In the genomic region with DNA sequence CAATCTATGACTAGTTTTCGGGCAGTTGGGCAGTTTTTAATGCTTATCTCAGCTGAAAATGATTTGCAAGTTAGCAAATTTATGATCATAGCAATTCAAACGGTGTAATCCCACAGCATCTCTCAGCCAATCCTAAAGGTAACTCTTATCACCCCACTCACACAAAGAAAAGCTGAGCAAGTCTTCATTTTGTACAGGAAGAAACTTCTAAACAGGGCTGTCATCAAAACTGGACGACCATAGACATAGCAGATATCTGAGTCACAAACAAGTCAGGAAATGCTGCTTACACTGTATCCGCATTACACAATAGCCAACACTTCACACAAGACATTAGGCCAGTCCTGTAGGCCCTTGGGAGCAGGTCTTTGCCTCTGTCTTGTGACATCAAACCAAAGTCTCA, we compare ENCODE assay signal across 10 cellular contexts. TPM values are rescaled to one million over a fixed set of nuclear protein-coding genes. Genes with fewer than 3 reads are reported as not detected.
A peak's percentile ranks its signal among the peaks of the same experiment; 100 is the strongest.
DNase-seq lines count a peak whose midpoint lies in the region; ATAC-seq, FAIRE-seq and TF ChIP-seq lines count a peak whose summit lies in the region.
"Had no signal": no experiment of that assay in that cellular context is flagged by ENCODE, and none has a peak within 500 bp of the region (broad histone marks: within the 10 kb centered on the region; RNA-seq: fewer than 3 reads in every experiment).

No MANE protein-coding gene starts in this region.

- H3K27ac ChIP-seq in A549 = peak overlapping the region; percentile 92 to 94; a peak in 5 of 6 replicates
- H3K27ac ChIP-seq: C4-2B had no signal

- H3K4me1 ChIP-seq in A549 = peaks cover 35% of the 10 kb centered on the region

- no peak for TF ChIP-seq RAD21 in A549 (conservative IDR thresholded peaks at IDR 0.05 in 1 of 2, IDR thresholded peaks at IDR 0.05 in 1 of 2)

- no peaks in the 10 kb centered on the region for H3K36me3 ChIP-seq in kidney epithelial cell (ENCODE audit: control insufficient read depth, insufficient read depth, low read length)

- DNase-seq in A549 (ENCODE audit: low read depth in 1 of 2, low spot score in 1 of 2) (peak in 1 of 2 experiments; percentile 79), HT1080 (ENCODE audit: low read depth) (peak; percentile 95), amniotic epithelial cell (ENCODE audit: low read depth) (peak; percentile 98), kidney epithelial cell (ENCODE audit: low read depth) (peak; percentile 92), putamen (ENCODE audit: low spot score) (no peak), midbrain (lab: John Stamatoyannopoulos, UW) (no peak), NCI-H187 (lab: John Stamatoyannopoulos, UW) (no peak)
- DNase-seq: activated B cell treated with CpG ODN at 0.5 μM for 24 hours had no signal

- H3K4me3 ChIP-seq in A549 (no peak overlapping the region), kidney epithelial cell (ENCODE audit: low read depth, low read length) (no peak overlapping the region)

- no peak for TF ChIP-seq EP300 in A549 (IDR thresholded peaks at IDR 0.05)

- TF ChIP-seq POLR2A in A549 (IDR thresholded peaks at IDR 0.05; ENCODE audit: low read length) = no peak

- no peaks in the 10 kb centered on the region for H3K9me3 ChIP-seq in A549

- POLR2A ChIA-PET in A549 (lab: Yijun Ruan, JAX) = interaction anchor here (0.9 to 1.3 kb wide), 3 partner anchors 10 to 741 kb away, joined by 3 to 5 read pairs (median 5); no protein-coding TSS in a partner anchor

- H3K27me3 ChIP-seq in kidney epithelial cell (ENCODE audit: control insufficient read depth, insufficient read depth, low read length) = no peaks in the 10 kb centered on the region

- peak overlapping the region; percentile 91 for H3K4me2 ChIP-seq in A549

- WGBS in A549 (ENCODE audit: missing lambda C conversion rate) = 29% methylated on average over 4 of the region's 4 CpGs

- TF ChIP-seq CTCF in A549 (IDR thresholded peaks at IDR 0.05) (no peak), kidney epithelial cell (IDR thresholded peaks at IDR 0.05; ENCODE audit: insufficient read depth, low read length, poor library complexity, severe bottlenecking) (no peak)

- ATAC-seq in A549 (no peak), GM21381 (IDR thresholded peaks at IDR 0.05; ENCODE audit: unreplicated experiment) (no peak)

- no peak for FAIRE-seq in A549 (lab: Jason Lieb, UNC)

- CTCF ChIA-PET in A549 (lab: Yijun Ruan, JAX) = interaction anchor here (0.6 to 11.3 kb wide), 27 partner anchors 10 to 1052 kb away, joined by 3 to 141 read pairs (median 5); no protein-coding TSS in a partner anchor

TF ChIP-seq in A549, 52 proteins besides CTCF, POLR2A, EP300 and RAD21:
- TF ChIP-seq RCOR1 (IDR thresholded peaks at IDR 0.05; ENCODE audit: low read depth, low read length) (no peak), RARB (CRISPR knock-in tag; IDR thresholded peaks at IDR 0.05) (no peak), JUN (IDR thresholded peaks at IDR 0.05) (no peak), MAFK (IDR thresholded peaks at IDR 0.05; ENCODE audit: partially characterized antibody) (peak; percentile 94), CEBPB (IDR thresholded peaks at IDR 0.05) (peak; percentile 62 to 93; a peak in 3 of 4 replicates), FOSL2 (IDR thresholded peaks at IDR 0.05) (0 out of 2 replicates have a peak, but pooled peaks have one; percentile 38), FOSL2 (CRISPR knock-in tag; IDR thresholded peaks at IDR 0.05) (peak; percentile 65), JUNB (IDR thresholded peaks at IDR 0.05) (peak; percentile 25; the same call in 1 of the 2 replicates), NFE2L2 (conservative IDR thresholded peaks at IDR 0.05; ENCODE audit: low read length) (no peak)
- TF ChIP-seq, protein P1, sequence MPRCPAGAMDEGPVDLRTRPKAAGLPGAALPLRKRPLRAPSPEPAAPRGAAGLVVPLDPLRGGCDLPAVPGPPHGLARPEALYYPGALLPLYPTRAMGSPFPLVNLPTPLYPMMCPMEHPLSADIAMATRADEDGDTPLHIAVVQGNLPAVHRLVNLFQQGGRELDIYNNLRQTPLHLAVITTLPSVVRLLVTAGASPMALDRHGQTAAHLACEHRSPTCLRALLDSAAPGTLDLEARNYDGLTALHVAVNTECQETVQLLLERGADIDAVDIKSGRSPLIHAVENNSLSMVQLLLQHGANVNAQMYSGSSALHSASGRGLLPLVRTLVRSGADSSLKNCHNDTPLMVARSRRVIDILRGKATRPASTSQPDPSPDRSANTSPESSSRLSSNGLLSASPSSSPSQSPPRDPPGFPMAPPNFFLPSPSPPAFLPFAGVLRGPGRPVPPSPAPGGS (IDR thresholded peaks at IDR 0.05) = no peak

RNA-seq across cellular contexts. Expression of a gene that starts 2.6 kb away (rescaled TPM):
- polyA plus RNA-seq in A549 (2011; rRNA removed) (20.0 and 22.5 TPM in 2 replicates), A549 (2017; fragmentation: RNase III; extraction: RNeasy Plus Mini Kit Qiagen cat#74134 plus additional on column Dnase treatment) (17.0 to 21.3 TPM (median 20.4 TPM) in 3 replicates)
- polyA plus RNA-seq in A549 (2012; cell fraction: cytosol; rRNA removed) = 12.5 and 19.7 TPM in 2 replicates
- polyA plus RNA-seq in A549 (2012; cell fraction: nucleus; rRNA removed) = 21.6 and 49.2 TPM in 2 replicates
- 37.4 and 38.2 TPM in 2 replicates for polyA minus RNA-seq in A549 (2011; rRNA and poly(A)+ RNA removed)
- total RNA-seq in HT1080 (2014; rRNA removed; shearing (Covaris generic)) = 44.6 and 72.0 TPM in 2 replicates
- 28.5 and 34.4 TPM in 2 replicates for polyA plus RNA-seq in HT1080 (2015; cell fraction: cytosol; rRNA removed)
- 64.0 and 65.8 TPM in 2 replicates for polyA plus RNA-seq in HT1080 (2015; cell fraction: nucleus; rRNA removed)
- 72.5 and 104 TPM in 2 replicates for total RNA-seq in kidney epithelial cell

RNA-seq across cellular contexts. Expression of a gene that starts 41.9 kb away (rescaled TPM):
- polyA plus RNA-seq in A549 (2011; rRNA removed) (111 and 153 TPM in 2 replicates), A549 (2017; fragmentation: RNase III; extraction: RNeasy Plus Mini Kit Qiagen cat#74134 plus additional on column Dnase treatment) (75.4 to 83.5 TPM (median 79.2 TPM) in 3 replicates)
- polyA plus RNA-seq in A549 (2012; cell fraction: cytosol; rRNA removed) = 49.5 and 52.7 TPM in 2 replicates
- 52.0 and 74.1 TPM in 2 replicates for polyA plus RNA-seq in A549 (2012; cell fraction: nucleus; rRNA removed)
- 46.7 and 61.5 TPM in 2 replicates for polyA minus RNA-seq in A549 (2011; rRNA and poly(A)+ RNA removed)
- total RNA-seq in HT1080 (2014; rRNA removed; shearing (Covaris generic)) = 180 and 185 TPM in 2 replicates
- 154 and 162 TPM in 2 replicates for polyA plus RNA-seq in HT1080 (2015; cell fraction: cytosol; rRNA removed)
- 174 and 178 TPM in 2 replicates for polyA plus RNA-seq in HT1080 (2015; cell fraction: nucleus; rRNA removed)
- 101 and 122 TPM in 2 replicates for total RNA-seq in kidney epithelial cell

Comparison
In these comparisons a context has a peak if more than half of its experiments do, and no peak if none do; other contexts are left out.
1. DNase-seq: peak in HT1080 (single experiment), amniotic epithelial cell (single experiment) and kidney epithelial cell (single experiment); none in putamen (single experiment), midbrain (single experiment) and NCI-H187 (0 of 2).